ENCODE assay signal across 7 cellular contexts in the genomic region with DNA sequence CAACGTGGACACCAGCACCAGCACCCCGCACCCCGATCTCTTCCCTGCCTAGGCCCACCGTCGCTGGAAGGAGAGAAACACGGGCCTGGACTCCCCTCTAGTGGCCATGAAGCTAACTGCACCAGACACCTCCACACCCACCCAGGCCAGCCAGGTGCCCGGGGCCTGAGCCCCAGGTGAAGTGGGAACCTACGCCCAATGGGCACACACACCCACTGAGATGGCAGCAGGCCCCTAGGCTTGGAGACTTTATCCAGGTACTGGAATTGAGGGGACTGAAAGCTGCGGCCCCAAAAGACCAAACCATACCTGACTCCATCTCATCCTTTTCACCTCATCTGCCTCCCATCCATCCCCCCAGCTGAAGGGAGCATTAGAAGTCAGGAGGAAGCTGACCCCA.
A peak's percentile ranks its signal among the peaks of the same experiment; 100 is the strongest.
DNase-seq lines count a peak whose midpoint lies in the region; ATAC-seq and TF ChIP-seq lines count a peak whose summit lies in the region.

No MANE protein-coding gene starts in this region.

- H4K20me1 ChIP-seq in PC-9 (ENCODE audit: insufficient read depth) = no peaks in the 10 kb centered on the region

- CTCF ChIA-PET in PC-9 (lab: Charles Lee) = interaction anchor here (0.7 to 1.0 kb wide), 2 partner anchors 453 to 1357 kb away, joined by 4 to 6 read pairs; a partner anchor contains a TSS

- H2AFZ ChIP-seq in PC-9 = no peak overlapping the region

- no peaks in the 10 kb centered on the region for H3F3A ChIP-seq in PC-9 (ENCODE audit: insufficient read depth, low read depth)

- DNase-seq in HK-2 (ENCODE audit: unreplicated experiment) (peak; percentile 32), PC-9 (peak in 1 of 2 experiments; percentile 44), Right ventricle myocardium superior (no peak), retinal pigment epithelial cell (ENCODE audit: low read depth) (no peak)
- peak; percentile 32 for DNase-seq in activated T-helper 9 cell treated with anti-CD3 and anti-CD28 coated beads, Interleukin-2, amount 50 U/mL, for 16 hours (ENCODE audit: low read depth)

- no peak overlapping the region for H3K4me3 ChIP-seq in PC-9
- H3K4me3 ChIP-seq in retinal pigment epithelial cell (ENCODE audit: low read length) = no peak overlapping the region

- no peaks in the 10 kb centered on the region for H3K36me3 ChIP-seq in PC-9 (ENCODE audit: low read depth)

- POLR2A ChIA-PET in PC-9 (lab: Charles Lee; ENCODE audit: unreplicated experiment) = interaction anchor here (0.6 kb wide), 1 partner anchor 56 kb away, joined by 4 read pairs; no protein-coding TSS in a partner anchor

- H3K9me2 ChIP-seq in PC-9 (ENCODE audit: insufficient read depth) = no peaks in the 10 kb centered on the region

- ATAC-seq in Right ventricle myocardium superior (ENCODE audit: poor library complexity) (peak; percentile 73), GM19452 (IDR thresholded peaks at IDR 0.05; ENCODE audit: unreplicated experiment) (no peak)

- H3K9me3 ChIP-seq in PC-9 (ENCODE audit: insufficient read depth, low read depth) = no peaks in the 10 kb centered on the region

- no peak overlapping the region for H3K27ac ChIP-seq in PC-9

- TF ChIP-seq CTCF in GM12873 (IDR thresholded peaks at IDR 0.05; ENCODE audit: insufficient read depth, low read depth, low read length, missing control alignments) = peak; percentile 90
- TF ChIP-seq CTCF in PC-9 (conservative IDR thresholded peaks at IDR 0.05) = peak; percentile 98
- TF ChIP-seq CTCF in retinal pigment epithelial cell (conservative IDR thresholded peaks at IDR 0.05; ENCODE audit: low read depth, low read length) = peak; percentile 90

- intact Hi-C loops in PC-9 (cut with micrococcal nuclease; ENCODE audit: unreplicated experiment) = loop anchor here (5.0 kb wide), 1 partner anchor 1354 kb away; no protein-coding TSS in a partner anchor
- intact Hi-C loops in Right ventricle myocardium superior (cut with DNase I) = loop anchor here (5.0 kb wide), 1 partner anchor 474 kb away; no protein-coding TSS in a partner anchor

- H3K4me1 ChIP-seq in PC-9 (replicated peaks; ENCODE audit: insufficient read depth) = peaks cover 2% of the 10 kb centered on the region; the same call in 1 of the 2 replicates

- H3K79me2 ChIP-seq in PC-9 (ENCODE audit: low read depth) = no peaks in the 10 kb centered on the region

- H3K4me2 ChIP-seq in PC-9 = no peak overlapping the region

- no TSS peak for BruUV-seq in PC-9 (replicated peaks; lab: Mats Ljungman, UMichigan)

- peaks cover 21% of the 10 kb centered on the region for H3K27me3 ChIP-seq in PC-9 (ENCODE audit: insufficient read depth, low read depth)

Comparison
In these comparisons a context has a peak if more than half of its experiments do, and no peak if none do; other contexts are left out.
1. DNase-seq: peak in HK-2 (single experiment) and activated T-helper 9 cell treated with anti-CD3 and anti-CD28 coated beads, Interleukin-2, amount 50 U/mL, for 16 hours (single experiment); none in Right ventricle myocardium superior (single experiment) and retinal pigment epithelial cell (single experiment).
2. Peak in every context shown above with its lines, with median percentiles within 50 percentile points of each other: CTCF ChIP-seq.